Comparison of ENCODE assay signal across 25 cellular contexts in the genomic region with DNA sequence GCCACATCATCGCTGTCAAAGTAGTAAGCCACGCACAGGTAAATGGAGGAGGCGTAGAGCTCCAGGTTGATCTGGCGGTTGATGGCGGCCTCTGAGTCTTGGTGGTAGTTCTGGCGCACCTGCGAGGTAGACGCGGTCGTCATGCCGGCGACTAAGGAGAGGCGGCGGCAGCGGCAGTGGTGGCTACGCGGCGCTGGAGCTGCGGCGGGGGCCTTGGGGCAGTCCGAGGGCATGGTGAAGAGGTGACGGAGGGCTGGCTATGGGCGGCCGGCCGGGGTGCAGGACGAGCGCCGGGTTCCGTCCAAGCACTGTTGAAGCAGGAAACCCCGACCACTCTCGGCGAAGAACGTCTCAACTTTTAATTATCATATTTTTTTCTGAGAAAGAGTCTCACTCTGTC.
"Had no signal": no experiment of that assay in that cellular context is flagged by ENCODE, and none has a peak within 500 bp of the region (broad histone marks: within the 10 kb centered on the region; RNA-seq: fewer than 3 reads in every experiment).

No MANE protein-coding gene starts in this region.

- H3K9ac ChIP-seq: parathyroid adenoma had no signal

- H3K27ac Mint-ChIP-seq: dendritic cell treated with granulocyte-macrophage colony-stimulating factor and Interleukin-4, amounts not matched to agents 40 ng/mL and 50 ng/mL, for 4 days; nephron had no signal

- FAIRE-seq: colon had no signal

- H3K27me3 ChIP-seq: esophagus muscularis mucosa, gastrocnemius medialis, heart right ventricle, spleen, testis, tibial nerve had no signal

- H3K27me3 Mint-ChIP-seq: dendritic cell treated with granulocyte-macrophage colony-stimulating factor and Interleukin-4, amounts not matched to agents 40 ng/mL and 50 ng/mL, for 4 days; effector memory CD8-positive, alpha-beta T cell had no signal

- H3K4me1 Mint-ChIP-seq: nephron had no signal

- H3K4me1 ChIP-seq: esophagus muscularis mucosa, gastrocnemius medialis, heart right ventricle, parathyroid adenoma, psoas muscle, testis, tibial nerve had no signal

- H3K9me3 Mint-ChIP-seq: dendritic cell treated with granulocyte-macrophage colony-stimulating factor and Interleukin-4, amounts not matched to agents 40 ng/mL and 50 ng/mL, for 4 days; effector memory CD8-positive, alpha-beta T cell; nephron had no signal

- H3K4me3 Mint-ChIP-seq: dendritic cell treated with granulocyte-macrophage colony-stimulating factor and Interleukin-4, amounts not matched to agents 40 ng/mL and 50 ng/mL, for 4 days; effector memory CD8-positive, alpha-beta T cell; nephron had no signal

- H2AFZ ChIP-seq: parathyroid adenoma had no signal

- DNase-seq: cerebellar nuclear complex; effector memory CD8-positive, alpha-beta T cell; gastrocnemius medialis; heart right ventricle; hypothalamus; islet precursor cell; mammary epithelial cell; mucosa of descending colon; psoas muscle; retina; spleen; stimulated activated CD4-positive, alpha-beta T cell treated with anti-CD3 and anti-CD28 coated beads, Interleukin-15, amount 100 ng/mL, for 24 hours; stimulated activated CD4-positive, alpha-beta T cell treated with anti-CD3 and anti-CD28 coated beads, Interleukin-1b, Interleukin-23, amount 100 ng/mL, for 48 hours; stimulated activated CD4-positive, alpha-beta T cell treated with anti-CD3 and anti-CD28 coated beads, Interleukin-4, amount 100 ng/mL, for 4 hours; stimulated activated naive CD4-positive, alpha-beta T cell; testis had no signal

- H3K4me3 ChIP-seq: esophagus muscularis mucosa, gastrocnemius medialis, heart right ventricle, mucosa of descending colon, psoas muscle, spleen, tibial nerve had no signal

- H3K9me3 ChIP-seq: esophagus muscularis mucosa, gastrocnemius medialis, heart right ventricle, mucosa of descending colon, psoas muscle, spleen, testis, tibial nerve had no signal

- H3K27ac ChIP-seq: epithelial cell of prostate, esophagus muscularis mucosa, gastrocnemius medialis, heart right ventricle, parathyroid adenoma, psoas muscle, spleen, testis, tibial nerve had no signal

- ATAC-seq: effector memory CD8-positive, alpha-beta T cell; gastrocnemius medialis; heart right ventricle; left lobe of liver; mucosa of descending colon; psoas muscle; sciatic nerve had no signal
